ENCODE assay signal across 10 cellular contexts in genomic region chr19:55386515-55386947, GRCh38. TPM values are rescaled to one million over a fixed set of nuclear protein-coding genes. Genes with fewer than 3 reads are reported as not detected.
DNase-seq lines count a peak whose midpoint lies in the region; ATAC-seq, FAIRE-seq and TF ChIP-seq lines count a peak whose summit lies in the region.
"Had no signal": no experiment of that assay in that cellular context is flagged by ENCODE, and none has a peak within 500 bp of the region (broad histone marks: within the 10 kb centered on the region; RNA-seq: fewer than 3 reads in every experiment).

No MANE protein-coding gene starts in this region.

- H3K4me2 ChIP-seq in HepG2 (ENCODE audit: low read depth, low read length): peak overlapping the region; percentile 96

- H2AFZ ChIP-seq in HepG2 (ENCODE audit: low read length): no peak overlapping the region

- intact Hi-C loops in activated naive CD4-positive, alpha-beta T cell treated with anti-CD3 and anti-CD28 coated beads for 36 hours (cut with micrococcal nuclease): loop anchor here (5.0 kb wide), 2 partner anchors 256 to 924 kb away; partner anchors contain the start of genes LENG9, ZNF580 and ZNF581
- intact Hi-C loops in adrenal gland (cut with DNase I) (no loop called here), HepG2 (cut with micrococcal nuclease; ENCODE audit: unreplicated experiment) (loop anchor here (5.0 kb wide), 1 partner anchor 54 kb away; no protein-coding TSS in a partner anchor)

- H3K79me2 ChIP-seq in HepG2 (ENCODE audit: insufficient read depth, low read length): peaks cover 30% of the 10 kb centered on the region

- no peaks in the 10 kb centered on the region for H3K27me3 Mint-ChIP-seq in activated naive CD4-positive, alpha-beta T cell treated with anti-CD3 and anti-CD28 coated beads for 36 hours (ENCODE audit: low read depth)

- TF ChIP-seq POLR2A in adrenal gland (IDR thresholded peaks at IDR 0.05): no peak
- no peak for TF ChIP-seq POLR2A in HepG2 (IDR thresholded peaks at IDR 0.05; ENCODE audit: insufficient read depth in 1 of 2, low read depth in 2 of 2, low read length in 2 of 2)

- H3K9me3 ChIP-seq in adrenal gland (replicated peaks in 1 of 3) (no peaks in the 10 kb centered on the region), HepG2 (ENCODE audit: low read length) (no peaks in the 10 kb centered on the region), thymus (ENCODE audit: control insufficient read depth) (no peaks in the 10 kb centered on the region)

- ATAC-seq in HepG2: no peak

- peak; percentile 22 for DNase-seq in activated naive CD4-positive, alpha-beta T cell treated with anti-CD3 and anti-CD28 coated beads for 36 hours
- DNase-seq in activated naive CD4-positive, alpha-beta T cell (lab: John Stamatoyannopoulos, UW): no peak
- peak in 2 of 7 donors; percentile 13 to 58 for DNase-seq in adrenal gland
- DNase-seq in HepG2 (ENCODE audit: low spot score): no peak
- no peak for DNase-seq in KBM-7
- DNase-seq in germinal center (ENCODE audit: low spot score): no peak
- no peak for DNase-seq in occipital lobe (lab: John Stamatoyannopoulos, UW)

- FAIRE-seq in HepG2 (lab: Jason Lieb, UNC): no peak

- H3K27ac Mint-ChIP-seq in activated naive CD4-positive, alpha-beta T cell treated with anti-CD3 and anti-CD28 coated beads for 36 hours: peak overlapping the region; percentile 97

- no TSS peak for BruUV-seq in HepG2 (replicated peaks; lab: Mats Ljungman, UMichigan)

- peaks cover 46% of the 10 kb centered on the region for H4K20me1 ChIP-seq in HepG2 (ENCODE audit: insufficient read depth, low read length)

- 1 to 4% (median 3%) methylated on average over 22 to 31 of the region's 31 CpGs for WGBS in adrenal gland, 4 donors
- 3% methylated on average over 30 of the region's 31 CpGs for WGBS in HepG2 (ENCODE audit: low lambda C conversion rate)
- 4% methylated on average over 31 of the region's 31 CpGs for WGBS in thymus

- in situ Hi-C loops in HepG2 (cut with HindIII; ENCODE audit: extremely low pct_ligation_motif_present, low pct_unique_long_range_greater_than_20kb): no loop called here
- in situ Hi-C loops in KBM-7 (cut with MboI; ENCODE audit: low pct_unique_long_range_greater_than_20kb, low sequenced_read_pairs): no loop called here

- H3K27ac ChIP-seq in adrenal gland: peak overlapping the region in 4 of 5 donors; percentile 85 to 96 (median 91)
- peak overlapping the region; percentile 67 for H3K27ac ChIP-seq in HepG2 (ENCODE audit: extremely low read length, insufficient read depth, low read length)
- H3K27ac ChIP-seq in thymus (ENCODE audit: low read depth): peak overlapping the region; percentile 48

- H3K36me3 Mint-ChIP-seq in activated naive CD4-positive, alpha-beta T cell treated with anti-CD3 and anti-CD28 coated beads for 36 hours (ENCODE audit: low read depth): peaks cover 46% of the 10 kb centered on the region

- CTCF ChIA-PET in activated naive CD4-positive, alpha-beta T cell treated with anti-CD3 and anti-CD28 coated beads for 36 hours (lab: Charles Lee): no interaction called here
- CTCF ChIA-PET in HepG2 (lab: Yijun Ruan, JAX; ENCODE audit: low intra/inter-chr PET ratio, low total read pairs): interaction anchor here (0.7 kb wide), 1 partner anchor 40 kb away, joined by 3 read pairs; no protein-coding TSS in a partner anchor

- TF ChIP-seq EP300 in HepG2 (IDR thresholded peaks at IDR 0.05; ENCODE audit: low read depth in 2 of 2, low read length in 2 of 2) (no peak), HepG2 (CRISPR knock-in tag; IDR thresholded peaks at IDR 0.05; ENCODE audit: borderline replicate concordance) (no peak)

- no peak for TF ChIP-seq CTCF in adrenal gland (IDR thresholded peaks at IDR 0.05)
- no peak for TF ChIP-seq CTCF in HepG2 (CRISPR knock-in tag; IDR thresholded peaks at IDR 0.05)

- no peaks in the 10 kb centered on the region for H3K9me3 Mint-ChIP-seq in activated naive CD4-positive, alpha-beta T cell treated with anti-CD3 and anti-CD28 coated beads for 36 hours

- H3K9ac ChIP-seq in HepG2 (ENCODE audit: insufficient read depth, low read depth, low read length): peak overlapping the region; percentile 96

- peaks cover 59% of the 10 kb centered on the region for H3K4me1 Mint-ChIP-seq in activated naive CD4-positive, alpha-beta T cell treated with anti-CD3 and anti-CD28 coated beads for 36 hours (ENCODE audit: low read depth)

- no peak for TF ChIP-seq RAD21 in HepG2 (CRISPR knock-in tag; IDR thresholded peaks at IDR 0.05)

- no peaks in the 10 kb centered on the region for H3K27me3 ChIP-seq in adrenal gland
- H3K27me3 ChIP-seq in HepG2 (ENCODE audit: control insufficient read depth in 1 of 2, insufficient read depth in 2 of 2, low read length in 2 of 2): no peaks in the 10 kb centered on the region; a peak in 1 of 5 replicates
- H3K27me3 ChIP-seq in thymus (ENCODE audit: control insufficient read depth, insufficient read depth): no peaks in the 10 kb centered on the region

- peaks cover 0 to 35% of the 10 kb centered on the region in 2 donors for H3K36me3 ChIP-seq in adrenal gland (replicated peaks in 1 of 2)
- peaks cover 16 to 35% of the 10 kb centered on the region in 2 experiments for H3K36me3 ChIP-seq in HepG2 (replicated peaks in 1 of 2; ENCODE audit: control insufficient read depth in 1 of 2, insufficient read depth in 2 of 2, low read length in 2 of 2)
- H3K36me3 ChIP-seq in thymus (ENCODE audit: control insufficient read depth, insufficient read depth): peaks cover 41% of the 10 kb centered on the region

- H3K4me3 Mint-ChIP-seq in activated naive CD4-positive, alpha-beta T cell treated with anti-CD3 and anti-CD28 coated beads for 36 hours: peak overlapping the region; percentile 100

- peaks cover 30 to 45% of the 10 kb centered on the region in 2 donors for H3K4me1 ChIP-seq in adrenal gland (replicated peaks in 1 of 2)
- peaks cover 40% of the 10 kb centered on the region for H3K4me1 ChIP-seq in HepG2 (ENCODE audit: insufficient read depth, low read length)
- H3K4me1 ChIP-seq in thymus (ENCODE audit: control insufficient read depth, insufficient read depth, low read length): peaks cover 26% of the 10 kb centered on the region

- peak overlapping the region; percentile 36 to 93 (median 71) for H3K4me3 ChIP-seq in adrenal gland
- peak overlapping the region; percentile 86 to 100 (median 89) for H3K4me3 ChIP-seq in HepG2 (replicated peaks in 1 of 3; ENCODE audit: insufficient read depth in 1 of 3, low read depth in 2 of 3, low read length in 3 of 3)
- H3K4me3 ChIP-seq in thymus (ENCODE audit: low read length): peak overlapping the region; percentile 91

- POLR2A ChIA-PET in HepG2 (lab: Yijun Ruan, JAX): interaction anchor here (0.5 to 9.7 kb wide), 4 partner anchors 20 to 106 kb away, joined by 3 to 62 read pairs (median 6); partner anchors contain the start of genes GARIN5B, HSPBP1, KMT5C and UBE2S

RNA-seq across cellular contexts. Expression of gene RPL28, which starts 0.8 kb away (rescaled TPM):
- total RNA-seq in activated naive CD4-positive, alpha-beta T cell treated with anti-CD3 and anti-CD28 coated beads for 36 hours: 1,000 to 10,000 TPM; 3,327 to 3,354 TPM
- total RNA-seq in adrenal gland: 1,000 to 10,000 TPM in 4 of 8 donors, 100 to 1,000 TPM in 4; 194 to 2,378 (median 1,045) TPM
- polyA plus RNA-seq in adrenal gland: 1,000 to 10,000 TPM in 2 of 3 donors, 100 to 1,000 TPM in 1; 577 to 2,804 (median 2,164) TPM
- total RNA-seq in HepG2 (2016; rRNA removed; fragmentation: Illumina TruSeq; extraction: Trizol): 105 and 149 TPM in 2 replicates
- total RNA-seq in HepG2 (2016; cell fraction: cytosol; rRNA removed; fragmentation: Illumina TruSeq; extraction: Trizol; ENCODE audit: low read depth): 153 and 170 TPM in 2 replicates
- total RNA-seq in HepG2 (2016; cell fraction: insoluble cytoplasmic fraction; rRNA removed; fragmentation: Illumina TruSeq; extraction: Trizol): 106 and 135 TPM in 2 replicates
- 327 and 344 TPM in 2 replicates for total RNA-seq in HepG2 (2016; cell fraction: membrane; rRNA removed; fragmentation: Illumina TruSeq; extraction: Trizol)
- 60.8 and 85.5 TPM in 2 replicates for total RNA-seq in HepG2 (2016; cell fraction: nucleus; rRNA removed; fragmentation: Illumina TruSeq; extraction: Trizol)
- polyA plus RNA-seq in HepG2 (2011; rRNA removed): 420 and 501 TPM in 2 replicates
- 1,012 and 1,230 TPM in 2 replicates for polyA plus RNA-seq in HepG2 (2011; cell fraction: cytosol; rRNA removed)
- polyA plus RNA-seq in HepG2 (2011; cell fraction: nucleus; rRNA removed): 415 and 421 TPM in 2 replicates
- polyA plus RNA-seq in HepG2 (2012): 1,382 and 1,551 TPM in 2 replicates
- polyA plus RNA-seq in HepG2 (2016; cell fraction: cytosol; fragmentation: Illumina TruSeq; extraction: Trizol; ENCODE audit: low read depth): 3,340 and 3,836 TPM in 2 replicates
- polyA plus RNA-seq in HepG2 (2016; cell fraction: insoluble cytoplasmic fraction; fragmentation: Illumina TruSeq; extraction: Trizol; ENCODE audit: low read depth): 1,089 and 1,394 TPM in 2 replicates
- polyA plus RNA-seq in HepG2 (2016; cell fraction: membrane; fragmentation: Illumina TruSeq; extraction: Trizol; ENCODE audit: low read depth): 4,357 and 4,654 TPM in 2 replicates
- polyA plus RNA-seq in HepG2 (2016; cell fraction: nucleus; fragmentation: Illumina TruSeq; extraction: Trizol; ENCODE audit: insufficient read depth, low read depth): 818 and 840 TPM in 2 replicates
- 599 and 837 TPM in 2 replicates for polyA minus RNA-seq in HepG2 (2011; rRNA and poly(A)+ RNA removed; ENCODE audit: low replicate concordance)
- polyA minus RNA-seq in HepG2 (2011; cell fraction: cytosol; rRNA and poly(A)+ RNA removed): 814 and 829 TPM in 2 replicates
- polyA minus RNA-seq in HepG2 (2011; cell fraction: nucleus; rRNA and poly(A)+ RNA removed): 93.3 and 130 TPM in 2 replicates
- 2,578 TPM for polyA plus RNA-seq in thymus
- 112 TPM for total RNA-seq in occipital lobe

RNA-seq across cellular contexts. Expression of gene TMEM238, which starts 2.4 kb away (rescaled TPM):
- 10 to 100 TPM in 1 of 2 experiments, 1 to 10 TPM in 1; 9.9 to 10.2 TPM for total RNA-seq in activated naive CD4-positive, alpha-beta T cell treated with anti-CD3 and anti-CD28 coated beads for 36 hours
- total RNA-seq in adrenal gland (1 to 10 TPM; 2.7 to 9.3 (median 3.7) TPM), HepG2 (2016; rRNA removed; fragmentation: Illumina TruSeq; extraction: Trizol) (not detected in 2 replicates), occipital lobe (not detected)
- polyA plus RNA-seq in adrenal gland (under 1 TPM in 1 of 3 donors, not detected in 2; 0.13 TPM), HepG2 (2011; rRNA removed) (not detected in 2 replicates), thymus (0.23 TPM)
- total RNA-seq in HepG2 (2016; cell fraction: cytosol; rRNA removed; fragmentation: Illumina TruSeq; extraction: Trizol; ENCODE audit: low read depth): not detected in 2 replicates
- not detected in 2 replicates for total RNA-seq in HepG2 (2016; cell fraction: insoluble cytoplasmic fraction; rRNA removed; fragmentation: Illumina TruSeq; extraction: Trizol)
- total RNA-seq in HepG2 (2016; cell fraction: membrane; rRNA removed; fragmentation: Illumina TruSeq; extraction: Trizol): 0.25 TPM in 1 of 2 replicates, not detected in the other
- total RNA-seq in HepG2 (2016; cell fraction: nucleus; rRNA removed; fragmentation: Illumina TruSeq; extraction: Trizol): not detected in 2 replicates
- polyA plus RNA-seq in HepG2 (2011; cell fraction: cytosol; rRNA removed): 0.05 and 0.08 TPM in 2 replicates
- polyA plus RNA-seq in HepG2 (2011; cell fraction: nucleus; rRNA removed): 0.23 TPM in 1 of 2 replicates, not detected in the other
- polyA plus RNA-seq in HepG2 (2012): 0.16 TPM in 1 of 2 replicates, not detected in the other
- polyA plus RNA-seq in HepG2 (2016; cell fraction: cytosol; fragmentation: Illumina TruSeq; extraction: Trizol; ENCODE audit: low read depth): not detected in 2 replicates
- not detected in 2 replicates for polyA plus RNA-seq in HepG2 (2016; cell fraction: insoluble cytoplasmic fraction; fragmentation: Illumina TruSeq; extraction: Trizol; ENCODE audit: low read depth)
- not detected in 2 replicates for polyA plus RNA-seq in HepG2 (2016; cell fraction: membrane; fragmentation: Illumina TruSeq; extraction: Trizol; ENCODE audit: low read depth)
- polyA plus RNA-seq in HepG2 (2016; cell fraction: nucleus; fragmentation: Illumina TruSeq; extraction: Trizol; ENCODE audit: insufficient read depth, low read depth): not detected in 2 replicates
- 0.14 and 1.4 TPM in 2 replicates for polyA minus RNA-seq in HepG2 (2011; rRNA and poly(A)+ RNA removed; ENCODE audit: low replicate concordance)
- polyA minus RNA-seq in HepG2 (2011; cell fraction: cytosol; rRNA and poly(A)+ RNA removed): 1.1 TPM in 1 of 2 replicates, not detected in the other
- not detected in 2 replicates for polyA minus RNA-seq in HepG2 (2011; cell fraction: nucleus; rRNA and poly(A)+ RNA removed)
- total RNA-seq: SK-MEL-5 had no signal

RNA-seq across cellular contexts. Expression of gene TMEM190, which starts 9.9 kb away (rescaled TPM):
- total RNA-seq in activated naive CD4-positive, alpha-beta T cell treated with anti-CD3 and anti-CD28 coated beads for 36 hours: not detected
- total RNA-seq in adrenal gland (1 to 10 TPM in 2 of 8 donors, not detected in 6; 1.1 to 2.3 TPM), HepG2 (2016; rRNA removed; fragmentation: Illumina TruSeq; extraction: Trizol) (0.35 TPM in 1 of 2 replicates, not detected in the other), occipital lobe (not detected)
- polyA plus RNA-seq in adrenal gland (10 to 100 TPM in 1 of 3 donors, 1 to 10 TPM in 1, under 1 TPM in 1; 0.62 to 63.0 (median 4.7) TPM), HepG2 (2011; rRNA removed) (0.83 and 1.6 TPM in 2 replicates), thymus (3.4 TPM)
- total RNA-seq in HepG2 (2016; cell fraction: cytosol; rRNA removed; fragmentation: Illumina TruSeq; extraction: Trizol; ENCODE audit: low read depth): 0.81 TPM in 1 of 2 replicates, not detected in the other
- total RNA-seq in HepG2 (2016; cell fraction: insoluble cytoplasmic fraction; rRNA removed; fragmentation: Illumina TruSeq; extraction: Trizol): 0.37 and 0.43 TPM in 2 replicates
- 0.59 and 0.72 TPM in 2 replicates for total RNA-seq in HepG2 (2016; cell fraction: membrane; rRNA removed; fragmentation: Illumina TruSeq; extraction: Trizol)
- total RNA-seq in HepG2 (2016; cell fraction: nucleus; rRNA removed; fragmentation: Illumina TruSeq; extraction: Trizol): not detected in 2 replicates
- polyA plus RNA-seq in HepG2 (2011; cell fraction: cytosol; rRNA removed): 1.1 and 1.9 TPM in 2 replicates
- polyA plus RNA-seq in HepG2 (2011; cell fraction: nucleus; rRNA removed): 3.0 and 3.8 TPM in 2 replicates
- 1.3 and 1.4 TPM in 2 replicates for polyA plus RNA-seq in HepG2 (2012)
- 0.54 and 1.0 TPM in 2 replicates for polyA plus RNA-seq in HepG2 (2016; cell fraction: cytosol; fragmentation: Illumina TruSeq; extraction: Trizol; ENCODE audit: low read depth)
- polyA plus RNA-seq in HepG2 (2016; cell fraction: insoluble cytoplasmic fraction; fragmentation: Illumina TruSeq; extraction: Trizol; ENCODE audit: low read depth): 0.67 and 0.95 TPM in 2 replicates
- polyA plus RNA-seq in HepG2 (2016; cell fraction: membrane; fragmentation: Illumina TruSeq; extraction: Trizol; ENCODE audit: low read depth): not detected in 2 replicates
- polyA plus RNA-seq in HepG2 (2016; cell fraction: nucleus; fragmentation: Illumina TruSeq; extraction: Trizol; ENCODE audit: insufficient read depth, low read depth): 1.3 TPM in 1 of 2 replicates, not detected in the other
- polyA minus RNA-seq in HepG2 (2011; rRNA and poly(A)+ RNA removed; ENCODE audit: low replicate concordance): 0.30 TPM in 1 of 2 replicates, not detected in the other
- not detected in 2 replicates for polyA minus RNA-seq in HepG2 (2011; cell fraction: cytosol; rRNA and poly(A)+ RNA removed)
- not detected in 2 replicates for polyA minus RNA-seq in HepG2 (2011; cell fraction: nucleus; rRNA and poly(A)+ RNA removed)
- total RNA-seq: renal cortical epithelial cell, SK-MEL-5 had no signal

RNA-seq across cellular contexts. Expression of gene IL11, which starts 16.3 kb away (rescaled TPM):
- not detected for total RNA-seq in activated naive CD4-positive, alpha-beta T cell treated with anti-CD3 and anti-CD28 coated beads for 36 hours
- total RNA-seq in adrenal gland (under 1 TPM in 1 of 8 donors, not detected in 7; 0.28 TPM), HepG2 (2016; rRNA removed; fragmentation: Illumina TruSeq; extraction: Trizol) (2.9 and 3.0 TPM in 2 replicates), occipital lobe (0.16 TPM)
- polyA plus RNA-seq in adrenal gland (1 to 10 TPM in 1 of 3 donors, under 1 TPM in 1, not detected in 1; 0.24 to 1.1 TPM), HepG2 (2011; rRNA removed) (2.5 and 4.5 TPM in 2 replicates), thymus (1.5 TPM)
- total RNA-seq in HepG2 (2016; cell fraction: cytosol; rRNA removed; fragmentation: Illumina TruSeq; extraction: Trizol; ENCODE audit: low read depth): 3.4 and 3.8 TPM in 2 replicates
- 1.8 and 3.5 TPM in 2 replicates for total RNA-seq in HepG2 (2016; cell fraction: insoluble cytoplasmic fraction; rRNA removed; fragmentation: Illumina TruSeq; extraction: Trizol)
- 6.4 and 6.5 TPM in 2 replicates for total RNA-seq in HepG2 (2016; cell fraction: membrane; rRNA removed; fragmentation: Illumina TruSeq; extraction: Trizol)
- total RNA-seq in HepG2 (2016; cell fraction: nucleus; rRNA removed; fragmentation: Illumina TruSeq; extraction: Trizol): 1.9 and 2.4 TPM in 2 replicates
- polyA plus RNA-seq in HepG2 (2011; cell fraction: cytosol; rRNA removed): 2.8 and 3.0 TPM in 2 replicates
- 5.1 and 7.0 TPM in 2 replicates for polyA plus RNA-seq in HepG2 (2011; cell fraction: nucleus; rRNA removed)
- 0.95 and 4.9 TPM in 2 replicates for polyA plus RNA-seq in HepG2 (2012)
- polyA plus RNA-seq in HepG2 (2016; cell fraction: cytosol; fragmentation: Illumina TruSeq; extraction: Trizol; ENCODE audit: low read depth): 3.0 and 3.3 TPM in 2 replicates
- polyA plus RNA-seq in HepG2 (2016; cell fraction: insoluble cytoplasmic fraction; fragmentation: Illumina TruSeq; extraction: Trizol; ENCODE audit: low read depth): 2.0 and 2.8 TPM in 2 replicates
- polyA plus RNA-seq in HepG2 (2016; cell fraction: membrane; fragmentation: Illumina TruSeq; extraction: Trizol; ENCODE audit: low read depth): 3.5 and 3.7 TPM in 2 replicates
- polyA plus RNA-seq in HepG2 (2016; cell fraction: nucleus; fragmentation: Illumina TruSeq; extraction: Trizol; ENCODE audit: insufficient read depth, low read depth): 3.7 and 4.1 TPM in 2 replicates
- polyA minus RNA-seq in HepG2 (2011; rRNA and poly(A)+ RNA removed; ENCODE audit: low replicate concordance): 0.89 and 2.4 TPM in 2 replicates
- 2.2 and 2.6 TPM in 2 replicates for polyA minus RNA-seq in HepG2 (2011; cell fraction: cytosol; rRNA and poly(A)+ RNA removed)
- 0.62 and 0.77 TPM in 2 replicates for polyA minus RNA-seq in HepG2 (2011; cell fraction: nucleus; rRNA and poly(A)+ RNA removed)
- total RNA-seq: SK-MEL-5 had no signal

RNA-seq across cellular contexts. Expression of gene UBE2S, which starts 21.1 kb away (rescaled TPM):
- total RNA-seq in activated naive CD4-positive, alpha-beta T cell treated with anti-CD3 and anti-CD28 coated beads for 36 hours: 100 to 1,000 TPM; 294 to 307 TPM
- total RNA-seq in adrenal gland (10 to 100 TPM; 13.0 to 57.1 (median 20.0) TPM), HepG2 (2016; rRNA removed; fragmentation: Illumina TruSeq; extraction: Trizol) (29.5 and 39.3 TPM in 2 replicates), occipital lobe (35.9 TPM)
- polyA plus RNA-seq in adrenal gland (10 to 100 TPM in 2 of 3 donors, 1 to 10 TPM in 1; 8.8 to 18.0 (median 11.9) TPM), HepG2 (2011; rRNA removed) (26.6 and 32.2 TPM in 2 replicates), thymus (14.6 TPM)
- total RNA-seq in HepG2 (2016; cell fraction: cytosol; rRNA removed; fragmentation: Illumina TruSeq; extraction: Trizol; ENCODE audit: low read depth): 24.2 and 26.4 TPM in 2 replicates
- total RNA-seq in HepG2 (2016; cell fraction: insoluble cytoplasmic fraction; rRNA removed; fragmentation: Illumina TruSeq; extraction: Trizol): 27.5 and 32.8 TPM in 2 replicates
- total RNA-seq in HepG2 (2016; cell fraction: membrane; rRNA removed; fragmentation: Illumina TruSeq; extraction: Trizol): 46.3 and 52.3 TPM in 2 replicates
- total RNA-seq in HepG2 (2016; cell fraction: nucleus; rRNA removed; fragmentation: Illumina TruSeq; extraction: Trizol): 8.8 and 13.3 TPM in 2 replicates
- polyA plus RNA-seq in HepG2 (2011; cell fraction: cytosol; rRNA removed): 13.5 and 25.5 TPM in 2 replicates
- 11.7 and 17.0 TPM in 2 replicates for polyA plus RNA-seq in HepG2 (2011; cell fraction: nucleus; rRNA removed)
- polyA plus RNA-seq in HepG2 (2012): 13.3 and 15.9 TPM in 2 replicates
- polyA plus RNA-seq in HepG2 (2016; cell fraction: cytosol; fragmentation: Illumina TruSeq; extraction: Trizol; ENCODE audit: low read depth): 40.7 and 47.0 TPM in 2 replicates
- 40.6 and 48.2 TPM in 2 replicates for polyA plus RNA-seq in HepG2 (2016; cell fraction: insoluble cytoplasmic fraction; fragmentation: Illumina TruSeq; extraction: Trizol; ENCODE audit: low read depth)
- 58.0 and 64.6 TPM in 2 replicates for polyA plus RNA-seq in HepG2 (2016; cell fraction: membrane; fragmentation: Illumina TruSeq; extraction: Trizol; ENCODE audit: low read depth)
- polyA plus RNA-seq in HepG2 (2016; cell fraction: nucleus; fragmentation: Illumina TruSeq; extraction: Trizol; ENCODE audit: insufficient read depth, low read depth): 28.6 and 29.6 TPM in 2 replicates
- 27.9 and 372 TPM in 2 replicates for polyA minus RNA-seq in HepG2 (2011; rRNA and poly(A)+ RNA removed; ENCODE audit: low replicate concordance)
- polyA minus RNA-seq in HepG2 (2011; cell fraction: cytosol; rRNA and poly(A)+ RNA removed): 21.6 and 27.8 TPM in 2 replicates
- polyA minus RNA-seq in HepG2 (2011; cell fraction: nucleus; rRNA and poly(A)+ RNA removed): 11.3 and 12.2 TPM in 2 replicates

Comparison
In these comparisons a context has a peak if more than half of its experiments do, and no peak if none do; other contexts are left out.
1. intact Hi-C loops: an anchor here in activated naive CD4-positive, alpha-beta T cell treated with anti-CD3 and anti-CD28 coated beads for 36 hours (5.0 kb wide) and HepG2 (5.0 kb wide); none called in adrenal gland.